Comparison of ENCODE assay signal across 30 cellular contexts in the genomic region with DNA sequence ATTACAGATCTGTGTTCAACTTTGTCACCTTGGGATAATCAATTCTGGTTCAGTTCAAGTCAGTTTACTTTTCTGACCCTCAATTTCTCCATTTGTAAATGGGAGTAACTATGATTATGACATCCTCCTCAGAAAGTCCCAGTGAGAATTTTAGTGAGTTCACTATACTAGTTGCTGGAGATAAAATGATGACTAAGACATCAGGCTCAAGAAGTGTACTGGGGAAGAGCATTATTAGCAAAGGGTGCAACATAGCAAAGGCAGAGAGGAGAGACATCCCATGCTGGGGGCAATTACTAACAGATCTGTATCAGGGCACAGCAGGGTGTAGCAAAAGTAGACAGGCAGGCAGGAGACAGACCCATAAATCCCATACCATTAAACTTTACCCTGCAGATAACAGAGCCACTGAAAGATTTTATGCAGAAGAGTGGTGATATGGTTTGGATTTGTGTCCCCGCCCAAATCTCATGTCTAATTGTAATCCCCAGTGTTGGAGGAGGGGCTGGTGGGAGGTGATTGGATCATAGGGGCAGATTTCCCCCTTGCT.
"Had no signal": no experiment of that assay in that cellular context is flagged by ENCODE, and none has a peak within 500 bp of the region (broad histone marks: within the 10 kb centered on the region; RNA-seq: fewer than 3 reads in every experiment).

No MANE protein-coding gene starts in this region.

- H3K4me1 Mint-ChIP-seq: natural killer cell; stimulated activated memory B cell treated with anti-CD40 and anti-IgM and Interleukin-4, amounts not matched to agents 10 μg/mL and 1 μg/mL and 100 μg/mL, for 72 hours had no signal

- H3K4me3 Mint-ChIP-seq: endodermal cell; natural killer cell; stimulated activated memory B cell treated with anti-CD40 and anti-IgM and Interleukin-4, amounts not matched to agents 10 μg/mL and 1 μg/mL and 100 μg/mL, for 72 hours had no signal

- DNase-seq: dorsolateral prefrontal cortex; effector CD4-positive, alpha-beta T cell; endodermal cell; foreskin keratinocyte; heart left ventricle; hippocampal formation; kidney glomerular epithelial cell; left ventricle myocardium superior; lower lobe of right lung; natural killer cell; occipital lobe; ovary; posterior cingulate gyrus; psoas muscle; right cardiac atrium; sigmoid colon; spleen; stimulated activated CD4-positive, alpha-beta T cell treated with anti-CD3 and anti-CD28 coated beads, Interleukin-4, amount 100 ng/mL, for 4 hours; stimulated activated naive CD8-positive, alpha-beta T cell treated with anti-CD3 and anti-CD28 coated beads, Interleukin-15, Interleukin-2, amounts not matched to agents 100 U/mL and 50 U/mL, for 24 hours; substantia nigra; testis; tibial artery; upper lobe of left lung had no signal

- H3K27me3 ChIP-seq: ovary, sigmoid colon, spleen, testis, tibial artery, upper lobe of left lung had no signal

- H3K4me1 ChIP-seq: foreskin keratinocyte, gastroesophageal sphincter, heart left ventricle, lower lobe of right lung, psoas muscle, sigmoid colon, spleen, testis, tibial artery, upper lobe of left lung had no signal

- H3K9me3 ChIP-seq: gastroesophageal sphincter, heart left ventricle, lower lobe of right lung, ovary, psoas muscle, spleen, testis, tibial artery, upper lobe of left lung had no signal

- H3K36me3 Mint-ChIP-seq: natural killer cell; stimulated activated memory B cell treated with anti-CD40 and anti-IgM and Interleukin-4, amounts not matched to agents 10 μg/mL and 1 μg/mL and 100 μg/mL, for 72 hours had no signal

- ATAC-seq: esophagus mucosa; foreskin keratinocyte; gastroesophageal sphincter; heart left ventricle; left ventricle myocardium superior; lower lobe of right lung; natural killer cell; psoas muscle; right cardiac atrium; stimulated activated memory B cell treated with anti-CD40 and anti-IgM and Interleukin-4, amounts not matched to agents 10 μg/mL and 1 μg/mL and 100 μg/mL, for 72 hours; stimulated activated naive CD8-positive, alpha-beta T cell treated with anti-CD3 and anti-CD28 coated beads, Interleukin-15, Interleukin-2, amounts not matched to agents 100 U/mL and 50 U/mL, for 24 hours had no signal

- H3K4me3 ChIP-seq: dorsolateral prefrontal cortex, gastroesophageal sphincter, heart left ventricle, lower lobe of right lung, ovary, psoas muscle, sigmoid colon, spleen, testis, tibial artery, upper lobe of left lung had no signal

- H3K36me3 ChIP-seq: gastroesophageal sphincter, heart left ventricle, lower lobe of right lung, ovary, sigmoid colon, spleen, tibial artery, upper lobe of left lung had no signal

- FAIRE-seq: colon, islet of Langerhans, urothelium cell line had no signal

- H3K27ac ChIP-seq: dorsolateral prefrontal cortex, epithelial cell of prostate, foreskin keratinocyte, gastroesophageal sphincter, heart left ventricle, lower lobe of right lung, ovary, psoas muscle, sigmoid colon, spleen, testis, tibial artery, upper lobe of left lung had no signal
